Comparison of ENCODE assay signal across 21 cellular contexts in the genomic region with DNA sequence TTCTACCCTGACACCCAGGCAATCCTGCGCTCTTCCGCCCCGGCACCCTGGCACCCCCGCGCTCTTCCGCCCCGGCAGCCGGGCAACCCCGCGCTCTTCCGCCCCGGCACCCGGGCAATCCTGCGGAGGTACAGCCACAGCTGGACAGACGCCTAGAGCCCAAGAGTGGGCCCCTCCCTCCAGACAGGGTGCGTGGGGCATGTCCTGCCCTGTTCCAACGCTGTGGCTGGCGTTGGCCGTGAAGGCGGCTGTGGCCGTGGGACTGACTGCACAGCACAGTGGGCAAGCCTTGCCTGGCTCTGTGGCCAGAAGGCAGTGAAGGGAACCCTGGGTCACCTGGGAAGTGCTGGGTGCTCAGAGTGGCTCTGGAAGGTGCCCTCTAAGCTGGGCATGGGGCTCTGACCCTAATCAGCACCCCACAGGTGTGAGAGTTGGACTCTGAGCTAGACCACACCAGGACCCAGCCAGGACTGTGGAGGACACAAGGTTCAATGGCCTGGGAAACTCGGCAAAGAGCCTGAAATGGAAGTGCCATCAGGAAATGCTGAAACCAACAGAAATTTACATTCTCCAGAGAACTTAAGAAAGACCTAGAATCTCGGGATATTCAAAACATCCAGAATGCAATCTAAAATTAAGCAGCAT.
A peak's percentile ranks its signal among the peaks of the same experiment; 100 is the strongest.
DNase-seq lines count a peak whose midpoint lies in the region; ATAC-seq and TF ChIP-seq lines count a peak whose summit lies in the region.
"Had no signal": no experiment of that assay in that cellular context is flagged by ENCODE, and none has a peak within 500 bp of the region (broad histone marks: within the 10 kb centered on the region; RNA-seq: fewer than 3 reads in every experiment).

No MANE protein-coding gene starts in this region.

- H3K9me3 ChIP-seq in T-helper 17 cell (ENCODE audit: control insufficient read depth, low read length, poor library complexity, severe bottlenecking) (no peaks in the 10 kb centered on the region), lower lobe of right lung (no peaks in the 10 kb centered on the region), vagina (no peaks in the 10 kb centered on the region), sigmoid colon (no peaks in the 10 kb centered on the region), endodermal cell (ENCODE audit: control insufficient read depth, low read length) (no peaks in the 10 kb centered on the region)
- H3K9me3 ChIP-seq: body of pancreas, MG63, SK-N-SH, upper lobe of right lung had no signal

- H3K36me3 ChIP-seq in lower lobe of right lung (no peaks in the 10 kb centered on the region), vagina (no peaks in the 10 kb centered on the region), sigmoid colon (no peaks in the 10 kb centered on the region), endodermal cell (ENCODE audit: control insufficient read depth, insufficient read depth, low read length) (no peaks in the 10 kb centered on the region)
- H3K36me3 ChIP-seq: MG63, upper lobe of right lung had no signal

- H3K4me3 Mint-ChIP-seq in activated naive CD4-positive, alpha-beta T cell treated with anti-CD3 and anti-CD28 coated beads, Interleukin-2, amount 50 U/mL, for 24 hours = peak overlapping the region; percentile 66
- H3K4me3 Mint-ChIP-seq in activated naive CD4-positive, alpha-beta T cell treated with anti-CD3 and anti-CD28 coated beads for 36 hours = no peak overlapping the region
- H3K4me3 Mint-ChIP-seq in T-helper 17 cell (peak overlapping the region; percentile 66), endodermal cell (no peak overlapping the region)

- H3K27me3 Mint-ChIP-seq in activated naive CD4-positive, alpha-beta T cell treated with anti-CD3 and anti-CD28 coated beads, Interleukin-2, amount 50 U/mL, for 24 hours = no peaks in the 10 kb centered on the region
- H3K27me3 Mint-ChIP-seq in activated naive CD4-positive, alpha-beta T cell treated with anti-CD3 and anti-CD28 coated beads for 36 hours (ENCODE audit: low read depth) = peaks cover 8% of the 10 kb centered on the region
- no peaks in the 10 kb centered on the region for H3K27me3 Mint-ChIP-seq in T-helper 17 cell
- no peaks in the 10 kb centered on the region for H3K27me3 Mint-ChIP-seq in endodermal cell (ENCODE audit: insufficient read depth)

- intact Hi-C loops in activated naive CD4-positive, alpha-beta T cell treated with anti-CD3 and anti-CD28 coated beads for 36 hours (cut with micrococcal nuclease) = loop anchor here (2.0 to 10.0 kb wide), 5 partner anchors 39 to 481 kb away; partner anchors contain the start of gene CHST12
- intact Hi-C loops in lower lobe of right lung (cut with DNase I) = no loop called here
- intact Hi-C loops in vagina (cut with DNase I) = no loop called here
- intact Hi-C loops in sigmoid colon (cut with DNase I) = no loop called here

- no peaks in the 10 kb centered on the region for H3K9me3 Mint-ChIP-seq in activated naive CD4-positive, alpha-beta T cell treated with anti-CD3 and anti-CD28 coated beads, Interleukin-2, amount 50 U/mL, for 24 hours
- no peaks in the 10 kb centered on the region for H3K9me3 Mint-ChIP-seq in activated naive CD4-positive, alpha-beta T cell treated with anti-CD3 and anti-CD28 coated beads for 36 hours
- no peaks in the 10 kb centered on the region for H3K9me3 Mint-ChIP-seq in endodermal cell
- H3K9me3 Mint-ChIP-seq: activated naive CD4-positive, alpha-beta T cell treated with anti-CD3 and anti-CD28 coated beads, Interleukin-2, amount 50 U/mL, for 72 hours had no signal

- H3K27me3 ChIP-seq in lower lobe of right lung (ENCODE audit: low read depth) (no peaks in the 10 kb centered on the region), vagina (no peaks in the 10 kb centered on the region), sigmoid colon (no peaks in the 10 kb centered on the region), endodermal cell (ENCODE audit: control insufficient read depth, insufficient read depth, low read length, poor library complexity, severe bottlenecking) (no peaks in the 10 kb centered on the region)
- H3K27me3 ChIP-seq: body of pancreas, MG63, upper lobe of right lung had no signal

- peak overlapping the region; percentile 77 for H3K27ac Mint-ChIP-seq in activated naive CD4-positive, alpha-beta T cell treated with anti-CD3 and anti-CD28 coated beads, Interleukin-2, amount 50 U/mL, for 24 hours
- no peak overlapping the region for H3K27ac Mint-ChIP-seq in activated naive CD4-positive, alpha-beta T cell treated with anti-CD3 and anti-CD28 coated beads for 36 hours
- H3K27ac Mint-ChIP-seq in T-helper 17 cell (peak overlapping the region; percentile 24), endodermal cell (no peak overlapping the region)

- CTCF ChIA-PET in activated naive CD4-positive, alpha-beta T cell treated with anti-CD3 and anti-CD28 coated beads for 36 hours (lab: Charles Lee) = interaction anchor here (1.6 kb wide), 1 partner anchor 40 kb away, joined by 3 read pairs; no protein-coding TSS in a partner anchor

- no peak for TF ChIP-seq POLR2A in vagina (IDR thresholded peaks at IDR 0.05)
- TF ChIP-seq POLR2A in sigmoid colon (IDR thresholded peaks at IDR 0.05) = no peak

- H3K4me1 ChIP-seq in lower lobe of right lung (peaks cover 27% of the 10 kb centered on the region), vagina (peaks cover 14% of the 10 kb centered on the region), sigmoid colon (no peaks in the 10 kb centered on the region), endodermal cell (ENCODE audit: control insufficient read depth, insufficient read depth, low read length) (no peaks in the 10 kb centered on the region)

- peaks cover 94% of the 10 kb centered on the region for H3K4me1 Mint-ChIP-seq in activated naive CD4-positive, alpha-beta T cell treated with anti-CD3 and anti-CD28 coated beads, Interleukin-2, amount 50 U/mL, for 24 hours
- peaks cover 90% of the 10 kb centered on the region for H3K4me1 Mint-ChIP-seq in activated naive CD4-positive, alpha-beta T cell treated with anti-CD3 and anti-CD28 coated beads for 36 hours (ENCODE audit: low read depth)
- H3K4me1 Mint-ChIP-seq in T-helper 17 cell (peaks cover 67% of the 10 kb centered on the region), endodermal cell (no peaks in the 10 kb centered on the region)

- H3K27ac ChIP-seq in lower lobe of right lung (no peak overlapping the region), vagina (peak overlapping the region; percentile 13), sigmoid colon (no peak overlapping the region), endodermal cell (ENCODE audit: low read depth, low read length) (no peak overlapping the region)
- H3K27ac ChIP-seq: body of pancreas, upper lobe of right lung had no signal

- TF ChIP-seq EP300 in sigmoid colon (IDR thresholded peaks at IDR 0.05) = no peak

- H3K9ac ChIP-seq in endodermal cell (ENCODE audit: extremely low read depth, low read length, poor library complexity, severe bottlenecking) = no peak overlapping the region
- H3K9ac ChIP-seq: SK-N-SH had no signal

- WGBS in sigmoid colon, 2 donors = 96 to 97% methylated on average over 23 of the region's 23 CpGs
- 89 to 96% methylated on average over 6 to 23 of the region's 23 CpGs for WGBS in endodermal cell (ENCODE audit: insufficient coverage in 1 of 2, insufficient read length in 1 of 2), 2 experiments

- in situ Hi-C loops in GM13977 (cut with MboI; ENCODE audit: low pct_unique_long_range_greater_than_20kb, low sequenced_read_pairs, unreplicated experiment) = no loop called here

- H3K4me3 ChIP-seq in lower lobe of right lung (no peak overlapping the region), vagina (no peak overlapping the region), sigmoid colon (no peak overlapping the region), endodermal cell (ENCODE audit: low read length) (no peak overlapping the region)
- H3K4me3 ChIP-seq: body of pancreas, MG63, upper lobe of right lung had no signal

- ATAC-seq in T-helper 17 cell = no peak
- no peak for ATAC-seq in lower lobe of right lung
- ATAC-seq: body of pancreas, esophagus mucosa, upper lobe of right lung had no signal

- H3K36me3 Mint-ChIP-seq in activated naive CD4-positive, alpha-beta T cell treated with anti-CD3 and anti-CD28 coated beads, Interleukin-2, amount 50 U/mL, for 24 hours = peaks cover 16% of the 10 kb centered on the region
- H3K36me3 Mint-ChIP-seq in activated naive CD4-positive, alpha-beta T cell treated with anti-CD3 and anti-CD28 coated beads for 36 hours (ENCODE audit: low read depth) = peaks cover 2% of the 10 kb centered on the region
- H3K36me3 Mint-ChIP-seq in T-helper 17 cell (ENCODE audit: low read depth) = no peaks in the 10 kb centered on the region
- H3K36me3 Mint-ChIP-seq in endodermal cell (ENCODE audit: low read depth) = peaks cover 2% of the 10 kb centered on the region

- no peak for DNase-seq in activated naive CD4-positive, alpha-beta T cell treated with anti-CD3 and anti-CD28 coated beads for 36 hours
- DNase-seq in T-helper 17 cell (no peak), lower lobe of right lung (peak; percentile 20), vagina (ENCODE audit: extremely low spot score in 2 of 2) (no peak), sigmoid colon (no peak), GM13977 (ENCODE audit: low spot score) (no peak), endodermal cell (no peak)
- DNase-seq: activated CD4-positive, CD25-positive, alpha-beta regulatory T cell; activated CD8-positive, alpha-beta memory T cell treated with anti-CD3 and anti-CD28 coated beads for 24 hours; body of pancreas; effector memory CD4-positive, alpha-beta T cell; GDM1; NCI-H1436 treated with DMSO at 0.1 percent for 48 hours; NCI-H524; SK-N-SH; T1000; upper lobe of right lung had no signal

- TF ChIP-seq CTCF in lower lobe of right lung (IDR thresholded peaks at IDR 0.05) (no peak), vagina (IDR thresholded peaks at IDR 0.05) (no peak), sigmoid colon (IDR thresholded peaks at IDR 0.05) (no peak), GM13977 (IDR thresholded peaks at IDR 0.05; ENCODE audit: extremely low read depth, insufficient read depth, missing control alignments) (no peak), endodermal cell (conservative IDR thresholded peaks at IDR 0.05) (no peak)

Comparison
In these comparisons a context has a peak if more than half of its experiments do, and no peak if none do; other contexts are left out.
1. H3K27ac Mint-ChIP-seq: peak in activated naive CD4-positive, alpha-beta T cell treated with anti-CD3 and anti-CD28 coated beads, Interleukin-2, amount 50 U/mL, for 24 hours (single experiment) and T-helper 17 cell (single experiment); none in activated naive CD4-positive, alpha-beta T cell treated with anti-CD3 and anti-CD28 coated beads for 36 hours (single experiment) and endodermal cell (single experiment).
2. H3K4me3 Mint-ChIP-seq: peak in activated naive CD4-positive, alpha-beta T cell treated with anti-CD3 and anti-CD28 coated beads, Interleukin-2, amount 50 U/mL, for 24 hours (single experiment) and T-helper 17 cell (single experiment); none in activated naive CD4-positive, alpha-beta T cell treated with anti-CD3 and anti-CD28 coated beads for 36 hours (single experiment) and endodermal cell (single experiment).